8 cellular contexts compared by ENCODE assay signal in genomic region chr6:138987643-138988468, GRCh38. TPM values are rescaled to one million over a fixed set of nuclear protein-coding genes. Genes with fewer than 3 reads are reported as not detected.
DNase-seq lines count a peak whose midpoint lies in the region; ATAC-seq and TF ChIP-seq lines count a peak whose summit lies in the region.

TSS of gene REPS1 (minus strand) at chr6:138988253. CDS start at chr6:138987682, 571 bp downstream.

- H2AFZ ChIP-seq in PC-9, result peak within 1 kb of the TSS; percentile 90

- no peaks in the 10 kb centered on the region for H3K36me3 Mint-ChIP-seq in IgD-negative memory B cell
- no peaks in the 10 kb centered on the region for H3K36me3 Mint-ChIP-seq in activated T-cell treated with anti-CD3 and anti-CD28 coated beads, Interleukin-2, amount 50 U/mL, for 4 hours (ENCODE audit: insufficient read depth)

- intact Hi-C loops in PC-9 (cut with micrococcal nuclease; ENCODE audit: unreplicated experiment), result loop anchor here (1.0 to 2.0 kb wide), 2 partner anchors 41 to 171 kb away; partner anchors contain the start of gene ABRACL

- peak; percentile 99 for TF ChIP-seq CTCF in PC-9 (conservative IDR thresholded peaks at IDR 0.05)

- no peaks in the 10 kb centered on the region for H3K27me3 Mint-ChIP-seq in IgD-negative memory B cell
- H3K27me3 Mint-ChIP-seq in activated T-cell treated with anti-CD3 and anti-CD28 coated beads, Interleukin-2, amount 50 U/mL, for 4 hours (ENCODE audit: low read depth), result no peaks in the 10 kb centered on the region

- H3K9me3 ChIP-seq in PC-9 (ENCODE audit: insufficient read depth, low read depth), result no peaks in the 10 kb centered on the region
- H3K9me3 ChIP-seq in muscle layer of duodenum (ENCODE audit: control insufficient read depth in 1 of 2, low read length in 2 of 2), result no peaks in the 10 kb centered on the region

- no TSS peak for BruUV-seq in PC-9 (replicated peaks; lab: Mats Ljungman, UMichigan)

- peak within 1 kb of the TSS; percentile 82 to 95 (median 93) for H3K4me3 Mint-ChIP-seq in IgD-negative memory B cell
- H3K4me3 Mint-ChIP-seq in activated T-cell treated with anti-CD3 and anti-CD28 coated beads, Interleukin-2, amount 50 U/mL, for 4 hours, result peak within 1 kb of the TSS; percentile 91

- H3K4me3 ChIP-seq in PC-9 (peak within 1 kb of the TSS; percentile 77), muscle layer of duodenum (ENCODE audit: low read depth in 1 of 2, low read length in 2 of 2) (peak within 1 kb of the TSS; percentile 86 to 91)

- H4K20me1 ChIP-seq in PC-9 (ENCODE audit: insufficient read depth), result peaks cover 28% of the 10 kb centered on the region; the same call in 1 of the 2 replicates

- H3K27ac ChIP-seq in PC-9, result peak within 1 kb of the TSS; percentile 70
- H3K27ac ChIP-seq in muscle layer of duodenum (ENCODE audit: low read length), result peak within 1 kb of the TSS; percentile 64

- peak within 1 kb of the TSS; percentile 87 for H3K4me2 ChIP-seq in PC-9

- DNase-seq in DMS53 treated with DMSO at 0.1 percent for 48 hours (lab: John Stamatoyannopoulos, UW; ENCODE audit: unreplicated experiment), result peak; percentile 74
- DNase-seq in PC-9, result peak; percentile 74 to 83
- DNase-seq in activated T-cell treated with anti-CD3 and anti-CD28 coated beads, Interleukin-2, amount 50 U/mL, for 4 hours, result peak; percentile 93
- DNase-seq in stimulated activated CD8-positive, alpha-beta memory T cell treated with anti-CD3 and anti-CD28 coated beads, Interleukin-7, amount 100 ng/mL, for 4 hours (ENCODE audit: low read depth in 2 of 2), result peak; percentile 71 to 86

- H3K4me1 ChIP-seq in PC-9 (replicated peaks; ENCODE audit: insufficient read depth) (peaks cover 42% of the 10 kb centered on the region), muscle layer of duodenum (ENCODE audit: control insufficient read depth in 1 of 2, insufficient read depth in 2 of 2, low read length in 2 of 2) (peaks cover 0 to 23% of the 10 kb centered on the region in 2 donors)

- H3K79me2 ChIP-seq in PC-9 (ENCODE audit: low read depth), result peaks cover 48% of the 10 kb centered on the region

- POLR2A ChIA-PET in PC-9 (lab: Charles Lee; ENCODE audit: unreplicated experiment), result no interaction called here

- H3K27ac Mint-ChIP-seq in IgD-negative memory B cell, result peak within 1 kb of the TSS; percentile 74 to 94 (median 79)

- H3K36me3 ChIP-seq in PC-9 (ENCODE audit: low read depth), result no peaks in the 10 kb centered on the region
- no peaks in the 10 kb centered on the region for H3K36me3 ChIP-seq in muscle layer of duodenum (ENCODE audit: control insufficient read depth in 1 of 2, insufficient read depth in 2 of 2, low read length in 2 of 2)

- CTCF ChIA-PET in PC-9 (lab: Charles Lee), result no interaction called here

- H3K9me2 ChIP-seq in PC-9 (ENCODE audit: insufficient read depth), result no peaks in the 10 kb centered on the region

- H3K27me3 ChIP-seq in PC-9 (ENCODE audit: insufficient read depth, low read depth), result no peaks in the 10 kb centered on the region
- no peaks in the 10 kb centered on the region for H3K27me3 ChIP-seq in muscle layer of duodenum (ENCODE audit: low read depth, low read length)

- peaks cover 7 to 19% (median 14%) of the 10 kb centered on the region in 3 donors for H3K4me1 Mint-ChIP-seq in IgD-negative memory B cell
- H3K4me1 Mint-ChIP-seq in activated T-cell treated with anti-CD3 and anti-CD28 coated beads, Interleukin-2, amount 50 U/mL, for 4 hours (ENCODE audit: low read depth), result peaks cover 8% of the 10 kb centered on the region

- H3K9me3 Mint-ChIP-seq in IgD-negative memory B cell, result peaks cover under 1 to 1% (median under 1%) of the 10 kb centered on the region in 3 donors
- H3K9me3 Mint-ChIP-seq in activated T-cell treated with anti-CD3 and anti-CD28 coated beads, Interleukin-2, amount 50 U/mL, for 4 hours, result no peaks in the 10 kb centered on the region

- ATAC-seq in GM21528 (IDR thresholded peaks at IDR 0.05; ENCODE audit: low FRiP score, unreplicated experiment), result peak; percentile 96
- ATAC-seq in activated T-cell treated with anti-CD3 and anti-CD28 coated beads, Interleukin-2, amount 50 U/mL, for 4 hours, result peak; percentile 95 to 96
- peak; percentile 97 for ATAC-seq in esophagus mucosa

- H3F3A ChIP-seq in PC-9 (ENCODE audit: insufficient read depth, low read depth), result peaks cover 8% of the 10 kb centered on the region; the same call in 1 of the 2 replicates

RNA-seq across cellular contexts. Expression of gene REPS1, which starts in this region (rescaled TPM):
- polyA plus RNA-seq in IgD-negative memory B cell, result 22.0 TPM
- total RNA-seq in PC-9 (2021), result 32.0 and 39.6 TPM in 2 replicates
- 10 to 100 TPM; 58.5 to 62.4 (median 58.6) TPM for total RNA-seq in activated T-cell treated with anti-CD3 and anti-CD28 coated beads, Interleukin-2, amount 50 U/mL, for 4 hours
- 42.2 TPM for total RNA-seq in esophagus mucosa

Comparison
In these comparisons a context has a peak if more than half of its experiments do, and no peak if none do; other contexts are left out.
1. Peak in every context shown above with its lines: DNase-seq, ATAC-seq, H3K4me3 ChIP-seq and H3K27ac ChIP-seq.